In the genomic region with DNA sequence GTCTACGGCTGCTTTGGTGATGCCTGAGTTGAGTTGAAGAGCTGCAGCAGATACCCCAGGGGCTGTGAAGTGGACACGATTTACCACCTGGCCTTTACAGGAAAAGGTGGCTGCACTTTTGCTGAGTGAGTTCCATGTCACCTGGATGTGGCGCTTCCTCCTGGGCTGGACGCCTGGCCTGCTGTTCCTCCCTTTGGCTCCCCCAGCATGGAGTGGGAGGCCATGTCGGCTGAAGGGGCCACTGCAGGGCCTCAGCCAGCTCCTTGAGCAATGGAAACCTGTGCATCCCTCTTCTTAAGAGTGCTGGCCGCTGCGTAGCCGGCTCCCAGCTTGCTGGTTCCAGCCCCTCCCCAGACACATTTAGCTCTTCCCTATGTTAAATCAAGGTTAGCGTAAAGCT, we compare ENCODE assay signal across 11 cellular contexts.
"Had no signal": no experiment of that assay in that cellular context is flagged by ENCODE, and none has a peak within 500 bp of the region (broad histone marks: within the 10 kb centered on the region; RNA-seq: fewer than 3 reads in every experiment).

No MANE protein-coding gene starts in this region.

- DNase-seq: brain microvascular endothelial cell; cerebellar nuclear complex; colonic mucosa; dermis blood vessel endothelial cell; erythroblast; foreskin keratinocyte; left colon; stimulated activated naive CD4-positive, alpha-beta T cell; upper lobe of right lung had no signal

- H3K27ac Mint-ChIP-seq: mesothelial cell of epicardium, nephron had no signal

- H3K9me3 Mint-ChIP-seq: mesothelial cell of epicardium, nephron had no signal

- H3K36me3 Mint-ChIP-seq: mesothelial cell of epicardium had no signal

- ATAC-seq: foreskin keratinocyte, left colon, upper lobe of right lung had no signal

- H3K4me3 Mint-ChIP-seq: mesothelial cell of epicardium, nephron had no signal
